ENCODE assay signal across 12 cellular contexts in genomic region chr22:38097557-38098409, GRCh38. TPM values are rescaled to one million over a fixed set of nuclear protein-coding genes. Genes with fewer than 3 reads are reported as not detected.
A peak's percentile ranks its signal among the peaks of the same experiment; 100 is the strongest.
DNase-seq lines count a peak whose midpoint lies in the region; ATAC-seq and TF ChIP-seq lines count a peak whose summit lies in the region.
"Had no signal": no experiment of that assay in that cellular context is flagged by ENCODE, and none has a peak within 500 bp of the region (broad histone marks: within the 10 kb centered on the region; RNA-seq: fewer than 3 reads in every experiment).

No MANE protein-coding gene starts in this region.

- peak overlapping the region; percentile 50 for H3K9ac ChIP-seq in NT2/D1 (ENCODE audit: insufficient read length, low read depth)

- no peak overlapping the region for H3K4me3 ChIP-seq in AG09309 (ENCODE audit: control insufficient read depth, low read depth, low read length)
- peak overlapping the region; percentile 21 for H3K4me3 ChIP-seq in NT2/D1 (ENCODE audit: insufficient read length, low read depth)
- no peak overlapping the region for H3K4me3 ChIP-seq in lower lobe of right lung

- H3K36me3 Mint-ChIP-seq in activated naive CD4-positive, alpha-beta T cell treated with anti-CD3 and anti-CD28 coated beads, Interleukin-2, amount 50 U/mL, for 72 hours: no peaks in the 10 kb centered on the region
- peaks cover 15% of the 10 kb centered on the region for H3K36me3 Mint-ChIP-seq in activated T-cell treated with anti-CD3 and anti-CD28 coated beads, Interleukin-2, amount 50 U/mL, for 4 hours (ENCODE audit: insufficient read depth)
- H3K36me3 Mint-ChIP-seq: stimulated activated effector memory CD8-positive, alpha-beta T cell treated with anti-CD3 and anti-CD28 coated beads, Interleukin-12 subunit alpha, Interleukin-12 subunit beta, amount 100 ng/mL, for 72 hours had no signal

- H3K27ac Mint-ChIP-seq in activated naive CD4-positive, alpha-beta T cell treated with anti-CD3 and anti-CD28 coated beads, Interleukin-2, amount 50 U/mL, for 72 hours: peak overlapping the region in 1 of 2 donors; percentile 58
- H3K27ac Mint-ChIP-seq: stimulated activated effector memory CD8-positive, alpha-beta T cell treated with anti-CD3 and anti-CD28 coated beads, Interleukin-12 subunit alpha, Interleukin-12 subunit beta, amount 100 ng/mL, for 72 hours had no signal

- no peak overlapping the region for H3K27ac ChIP-seq in lower lobe of right lung

- no peaks in the 10 kb centered on the region for H3K9me3 ChIP-seq in NT2/D1 (ENCODE audit: insufficient read depth, low read length)
- H3K9me3 ChIP-seq in lower lobe of right lung: no peaks in the 10 kb centered on the region

- TF ChIP-seq CTCF in AG09309 (IDR thresholded peaks at IDR 0.05; ENCODE audit: control insufficient read depth, insufficient read depth, low read depth, low read length, missing control alignments): peak; percentile 34
- peak; percentile 16 for TF ChIP-seq CTCF in lower lobe of right lung (IDR thresholded peaks at IDR 0.05)

- H3K36me3 ChIP-seq in NT2/D1 (ENCODE audit: insufficient read depth, insufficient read length, low read length) (no peaks in the 10 kb centered on the region), lower lobe of right lung (no peaks in the 10 kb centered on the region)

- H3K27me3 Mint-ChIP-seq in activated T-cell treated with anti-CD3 and anti-CD28 coated beads, Interleukin-2, amount 50 U/mL, for 4 hours (ENCODE audit: low read depth): no peaks in the 10 kb centered on the region
- H3K27me3 Mint-ChIP-seq: central memory CD8-positive, alpha-beta T cell had no signal

- H3K4me1 ChIP-seq in NT2/D1 (ENCODE audit: insufficient read depth, insufficient read length): peaks cover 1% of the 10 kb centered on the region
- peaks cover 8% of the 10 kb centered on the region for H3K4me1 ChIP-seq in lower lobe of right lung

- DNase-seq in AG09309 (ENCODE audit: low read depth) (no peak), NT2/D1 (ENCODE audit: low read depth, low spot score) (no peak), lower lobe of right lung (peak; percentile 43), MV-4-11 (lab: John Stamatoyannopoulos, UW) (no peak)
- DNase-seq in activated naive CD4-positive, alpha-beta T cell treated with anti-CD3 and anti-CD28 coated beads, Interleukin-2, amount 50 U/mL, for 72 hours (ENCODE audit: low spot score in 2 of 2): no peak
- no peak for DNase-seq in central memory CD4-positive, alpha-beta T cell
- DNase-seq in activated T-cell treated with anti-CD3 and anti-CD28 coated beads, Interleukin-2, amount 50 U/mL, for 4 hours: no peak
- DNase-seq: NCI-H446 treated with DMSO at 0.1 percent for 48 hours had no signal

- H3K27me3 ChIP-seq in NT2/D1 (ENCODE audit: insufficient read depth, insufficient read length) (no peaks in the 10 kb centered on the region), lower lobe of right lung (ENCODE audit: low read depth) (no peaks in the 10 kb centered on the region)

- H3K4me1 Mint-ChIP-seq in activated T-cell treated with anti-CD3 and anti-CD28 coated beads, Interleukin-2, amount 50 U/mL, for 4 hours (ENCODE audit: low read depth): no peaks in the 10 kb centered on the region
- H3K4me1 Mint-ChIP-seq: stimulated activated effector memory CD8-positive, alpha-beta T cell treated with anti-CD3 and anti-CD28 coated beads, Interleukin-12 subunit alpha, Interleukin-12 subunit beta, amount 100 ng/mL, for 72 hours had no signal

- ATAC-seq in esophagus mucosa (peak; percentile 32), lower lobe of right lung (peak; percentile 21 to 49)
- ATAC-seq in activated naive CD4-positive, alpha-beta T cell treated with anti-CD3 and anti-CD28 coated beads, Interleukin-2, amount 50 U/mL, for 72 hours: no peak
- no peak for ATAC-seq in activated T-cell treated with anti-CD3 and anti-CD28 coated beads, Interleukin-2, amount 50 U/mL, for 4 hours
- ATAC-seq: stimulated activated effector memory CD8-positive, alpha-beta T cell treated with anti-CD3 and anti-CD28 coated beads, Interleukin-12 subunit alpha, Interleukin-12 subunit beta, amount 100 ng/mL, for 72 hours had no signal

- intact Hi-C loops in lower lobe of right lung (cut with DNase I): no loop called here

- H3K9me3 Mint-ChIP-seq in activated naive CD4-positive, alpha-beta T cell treated with anti-CD3 and anti-CD28 coated beads, Interleukin-2, amount 50 U/mL, for 72 hours: no peaks in the 10 kb centered on the region
- H3K9me3 Mint-ChIP-seq in activated T-cell treated with anti-CD3 and anti-CD28 coated beads, Interleukin-2, amount 50 U/mL, for 4 hours: no peaks in the 10 kb centered on the region
- H3K9me3 Mint-ChIP-seq: central memory CD8-positive, alpha-beta T cell; stimulated activated effector memory CD8-positive, alpha-beta T cell treated with anti-CD3 and anti-CD28 coated beads, Interleukin-12 subunit alpha, Interleukin-12 subunit beta, amount 100 ng/mL, for 72 hours had no signal

- no peak overlapping the region for H3K4me3 Mint-ChIP-seq in activated T-cell treated with anti-CD3 and anti-CD28 coated beads, Interleukin-2, amount 50 U/mL, for 4 hours
- H3K4me3 Mint-ChIP-seq: central memory CD8-positive, alpha-beta T cell; stimulated activated effector memory CD8-positive, alpha-beta T cell treated with anti-CD3 and anti-CD28 coated beads, Interleukin-12 subunit alpha, Interleukin-12 subunit beta, amount 100 ng/mL, for 72 hours had no signal

RNA-seq across cellular contexts. Expression of gene BAIAP2L2, which starts 12.7 kb away (rescaled TPM):
- total RNA-seq in esophagus mucosa: 4.5 TPM
- total RNA-seq in lower lobe of right lung: 0.44 TPM
- 1 to 10 TPM; 1.1 to 1.3 TPM for total RNA-seq in activated naive CD4-positive, alpha-beta T cell treated with anti-CD3 and anti-CD28 coated beads, Interleukin-2, amount 50 U/mL, for 72 hours
- under 1 TPM; 0.32 to 0.43 (median 0.38) TPM for total RNA-seq in activated T-cell treated with anti-CD3 and anti-CD28 coated beads, Interleukin-2, amount 50 U/mL, for 4 hours

RNA-seq across cellular contexts. Expression of gene SLC16A8, which starts 13.8 kb away (rescaled TPM):
- total RNA-seq in esophagus mucosa (0.24 TPM), lower lobe of right lung (0.24 TPM)
- total RNA-seq in activated naive CD4-positive, alpha-beta T cell treated with anti-CD3 and anti-CD28 coated beads, Interleukin-2, amount 50 U/mL, for 72 hours: under 1 TPM in 1 of 2 donors, not detected in 1; 0.39 TPM
- total RNA-seq in activated T-cell treated with anti-CD3 and anti-CD28 coated beads, Interleukin-2, amount 50 U/mL, for 4 hours: not detected
- total RNA-seq: LHCN-M2 had no signal

RNA-seq across cellular contexts. Expression of gene PICK1, which starts 40.6 kb away (rescaled TPM):
- 22.6 TPM for total RNA-seq in esophagus mucosa
- total RNA-seq in lower lobe of right lung: 35.4 TPM
- 10 to 100 TPM; 25.1 to 26.7 TPM for total RNA-seq in activated naive CD4-positive, alpha-beta T cell treated with anti-CD3 and anti-CD28 coated beads, Interleukin-2, amount 50 U/mL, for 72 hours
- total RNA-seq in activated T-cell treated with anti-CD3 and anti-CD28 coated beads, Interleukin-2, amount 50 U/mL, for 4 hours: 10 to 100 TPM; 21.7 to 24.2 (median 23.1) TPM

Comparison
In these comparisons a context has a peak if more than half of its experiments do, and no peak if none do; other contexts are left out.
1. ATAC-seq: peak in esophagus mucosa (single experiment) and lower lobe of right lung (2 of 2); none in activated naive CD4-positive, alpha-beta T cell treated with anti-CD3 and anti-CD28 coated beads, Interleukin-2, amount 50 U/mL, for 72 hours (0 of 2) and activated T-cell treated with anti-CD3 and anti-CD28 coated beads, Interleukin-2, amount 50 U/mL, for 4 hours (0 of 2).